Comparison of ENCODE assay signal across 8 cellular contexts in the genomic region with DNA sequence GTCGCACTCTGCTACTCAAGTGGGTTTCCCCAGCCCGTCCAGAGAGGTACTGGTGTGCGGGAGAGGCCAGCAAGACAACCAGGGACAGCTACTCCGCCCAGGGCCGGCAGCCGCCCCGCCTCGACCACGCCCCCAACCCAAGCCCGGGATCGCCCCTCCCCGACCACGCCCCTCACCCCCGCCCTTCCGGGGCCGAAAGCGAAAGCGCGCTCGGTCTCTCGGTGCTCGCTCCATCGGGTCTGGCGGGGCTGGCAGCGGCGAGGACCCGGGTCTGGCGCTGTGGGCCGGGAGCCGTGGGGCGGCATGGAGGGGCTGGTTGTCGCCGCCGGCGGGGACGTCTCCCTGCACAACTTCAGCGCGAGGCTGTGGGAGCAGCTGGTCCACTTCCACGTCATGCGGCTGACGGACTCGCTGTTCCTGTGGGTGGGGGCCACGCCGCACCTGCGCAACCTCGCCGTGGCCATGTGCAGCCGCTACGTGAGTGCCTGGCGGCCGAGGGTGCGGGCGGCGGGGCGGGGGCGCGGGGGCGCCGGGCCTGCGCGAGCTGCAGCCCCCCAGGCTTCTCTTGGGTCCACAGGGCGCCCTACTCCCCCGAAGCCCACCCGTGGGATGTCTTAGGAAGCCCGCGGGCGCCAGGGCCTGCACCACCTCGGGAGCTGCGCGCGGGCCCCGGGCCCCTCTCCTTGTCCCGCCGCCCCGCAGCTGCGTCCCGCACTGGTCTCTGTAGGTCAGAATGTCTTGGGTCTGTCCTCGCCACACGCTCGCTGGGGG. TPM values are rescaled to one million over a fixed set of nuclear protein-coding genes. Genes with fewer than 3 reads are reported as not detected.
A peak's percentile ranks its signal among the peaks of the same experiment; 100 is the strongest.
DNase-seq lines count a peak whose midpoint lies in the region; ATAC-seq and TF ChIP-seq lines count a peak whose summit lies in the region.

A gene with protein sequence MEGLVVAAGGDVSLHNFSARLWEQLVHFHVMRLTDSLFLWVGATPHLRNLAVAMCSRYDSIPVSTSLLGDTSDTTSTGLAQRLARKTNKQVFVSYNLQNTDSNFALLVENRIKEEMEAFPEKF (plus strand): TSS at position 228 of the 771 bp plus-strand sequence. CDS start 76 bp downstream, at position 304.

- H3K4me3 ChIP-seq in heart left ventricle = peak within 1 kb of the TSS; percentile 60 to 99 (median 94)
- H3K4me3 ChIP-seq in transverse colon = peak within 1 kb of the TSS; percentile 71 to 90 (median 88)

- ATAC-seq in HG02840 (IDR thresholded peaks at IDR 0.05; ENCODE audit: low FRiP score, unreplicated experiment) (peak; percentile 65), heart left ventricle (peak; percentile 93 to 98 (median 98))

- H3K36me3 ChIP-seq in heart left ventricle = peaks cover 0 to 8% (median 6%) of the 10 kb centered on the region in 9 donors
- H3K36me3 ChIP-seq in transverse colon = peaks cover 0 to 2% (median 0%) of the 10 kb centered on the region in 4 donors

- no peak for TF ChIP-seq EP300 in transverse colon (IDR thresholded peaks at IDR 0.05; ENCODE audit: low read depth)

- H3K9me3 ChIP-seq in heart left ventricle (no peaks in the 10 kb centered on the region), transverse colon (no peaks in the 10 kb centered on the region)

- H3K27ac ChIP-seq in adipose tissue (ENCODE audit: low read depth, low read length) (no peak within 1 kb of the TSS), heart left ventricle (peak within 1 kb of the TSS in 11 of 12 donors; percentile 40 to 85 (median 82)), transverse colon (peak within 1 kb of the TSS; percentile 82 to 87 (median 86))

- H3K4me1 ChIP-seq in heart left ventricle = peaks cover 0 to 38% (median 18%) of the 10 kb centered on the region in 12 donors
- peaks cover 15 to 26% (median 23%) of the 10 kb centered on the region in 4 donors for H3K4me1 ChIP-seq in transverse colon

- intact Hi-C loops in heart left ventricle (cut with DNase I) (loop anchor here in 7 of 10 donors (2.0 to 10.0 kb wide), 3 partner anchors 94 to 264 kb away; a partner anchor contains a TSS), posterior cingulate gyrus (cut with DNase I) (loop anchor here (5.0 to 10.0 kb wide), 2 partner anchors 192 to 264 kb away; a partner anchor contains a TSS), transverse colon (cut with DNase I; ENCODE audit: low total_unique reads) (no loop called here)

- no peaks in the 10 kb centered on the region for H3K27me3 ChIP-seq in heart left ventricle
- no peaks in the 10 kb centered on the region for H3K27me3 ChIP-seq in transverse colon

- DNase-seq in GM13976 (ENCODE audit: low spot score) = peak; percentile 99
- DNase-seq in NCI-H146 (lab: John Stamatoyannopoulos, UW) = peak; percentile 90
- DNase-seq in T-helper 1 cell = peak; percentile 84 to 89 (median 88)
- peak; percentile 96 to 99 (median 97) for DNase-seq in heart left ventricle
- DNase-seq in posterior cingulate gyrus = peak; percentile 88 to 99 (median 94)
- DNase-seq in transverse colon = peak; percentile 98

- 0 to 1% (median 0%) methylated on average over 76 to 80 of the region's 80 CpGs for WGBS in adipose tissue, 3 donors
- 0 to 1% (median 1%) methylated on average over 32 to 80 of the region's 80 CpGs for WGBS in heart left ventricle, 4 donors
- WGBS in transverse colon (ENCODE audit: low coverage in 1 of 2), 2 donors = 1% methylated on average over 23 of the region's 80 CpGs; no CpG with 5 or more reads in 1 of the 2 donors

- TF ChIP-seq POLR2A in heart left ventricle (IDR thresholded peaks at IDR 0.05) (peak in 1 of 2 donors; percentile 60), transverse colon (IDR thresholded peaks at IDR 0.05) (peak; percentile 65)

- in situ Hi-C loops in GM13976 (cut with MboI; ENCODE audit: low sequenced_read_pairs, unreplicated experiment) = no loop called here
- in situ Hi-C loops in transverse colon (cut with MboI; ENCODE audit: low pct_ligation_motif_present in 1 of 4, low pct_unique_long_range_greater_than_20kb in 1 of 4, low sequenced_read_pairs in 3 of 4) = loop anchor here in 1 of 4 donors (10.0 kb wide), 1 partner anchor 134 kb away; no protein-coding TSS in a partner anchor

- TF ChIP-seq CTCF in GM13976 (IDR thresholded peaks at IDR 0.05; ENCODE audit: borderline replicate concordance, control extremely low read depth, extremely low read depth, insufficient read depth, missing control alignments) = no peak
- no peak for TF ChIP-seq CTCF in heart left ventricle (IDR thresholded peaks at IDR 0.05)
- TF ChIP-seq CTCF in transverse colon (IDR thresholded peaks at IDR 0.05) = no peak

RNA-seq across cellular contexts. Expression of the gene that starts here (rescaled TPM):
- polyA plus RNA-seq in adipose tissue (10 to 100 TPM; 20.6 to 37.3 (median 34.0) TPM), heart left ventricle (10 to 100 TPM in 1 of 2 donors, 1 to 10 TPM in 1; 8.7 to 21.7 TPM)
- total RNA-seq in heart left ventricle (10 to 100 TPM in 4 of 9 donors, 1 to 10 TPM in 5; 6.2 to 12.6 (median 9.7) TPM), transverse colon (10 to 100 TPM; 10.1 to 22.7 (median 16.7) TPM)
